ENCODE assay signal across 19 cellular contexts in genomic region chr13:59492030-59492636, GRCh38.
A peak's percentile ranks its signal among the peaks of the same experiment; 100 is the strongest.
DNase-seq lines count a peak whose midpoint lies in the region; ATAC-seq and TF ChIP-seq lines count a peak whose summit lies in the region.
"Had no signal": no experiment of that assay in that cellular context is flagged by ENCODE, and none has a peak within 500 bp of the region (broad histone marks: within the 10 kb centered on the region; RNA-seq: fewer than 3 reads in every experiment).

No MANE protein-coding gene starts in this region.

- no peaks in the 10 kb centered on the region for H3K36me3 ChIP-seq in CD8-positive, alpha-beta T cell (ENCODE audit: insufficient read depth, low read length)
- H3K36me3 ChIP-seq: SJSA1 had no signal

- ATAC-seq in WTC11: peak; percentile 14
- no peak for ATAC-seq in activated naive CD8-positive, alpha-beta T cell treated with anti-CD3 and anti-CD28 coated beads, Interleukin-2, amount 50 U/mL, for 24 hours
- no peak for ATAC-seq in HG03175 (IDR thresholded peaks at IDR 0.05; ENCODE audit: unreplicated experiment)
- no peak for ATAC-seq in CD8-positive, alpha-beta T cell
- ATAC-seq: GM12878, HCT116, Panc1 had no signal

- CTCF ChIA-PET in WTC11 (lab: Charles Lee): interaction anchor here (1.1 kb wide), 1 partner anchor 9 kb away, joined by 9 read pairs; no protein-coding TSS in a partner anchor
- CTCF ChIA-PET in CD8-positive, alpha-beta T cell (lab: Charles Lee): no interaction called here

- peaks cover 37% of the 10 kb centered on the region for H3K4me1 Mint-ChIP-seq in WTC11
- H3K4me1 Mint-ChIP-seq in nephron: peaks cover 48% of the 10 kb centered on the region
- no peaks in the 10 kb centered on the region for H3K4me1 Mint-ChIP-seq in activated naive CD8-positive, alpha-beta T cell treated with anti-CD3 and anti-CD28 coated beads, Interleukin-2, amount 50 U/mL, for 24 hours
- peaks cover 2% of the 10 kb centered on the region for H3K4me1 Mint-ChIP-seq in CD8-positive, alpha-beta T cell (ENCODE audit: low read depth)

- no peaks in the 10 kb centered on the region for H3K36me3 Mint-ChIP-seq in WTC11
- H3K36me3 Mint-ChIP-seq in nephron (ENCODE audit: low read depth): no peaks in the 10 kb centered on the region
- H3K36me3 Mint-ChIP-seq in activated naive CD8-positive, alpha-beta T cell treated with anti-CD3 and anti-CD28 coated beads, Interleukin-2, amount 50 U/mL, for 24 hours (ENCODE audit: low read depth): no peaks in the 10 kb centered on the region
- H3K36me3 Mint-ChIP-seq in CD8-positive, alpha-beta T cell: no peaks in the 10 kb centered on the region

- no peaks in the 10 kb centered on the region for H3K4me1 ChIP-seq in CD8-positive, alpha-beta T cell (ENCODE audit: insufficient read depth, low read length)
- H3K4me1 ChIP-seq: SJSA1 had no signal

- H3K27ac Mint-ChIP-seq in WTC11 (no peak overlapping the region), nephron (peak overlapping the region in 2 of 3 experiments; percentile 14 to 53)
- H3K27ac Mint-ChIP-seq in activated naive CD8-positive, alpha-beta T cell treated with anti-CD3 and anti-CD28 coated beads, Interleukin-2, amount 50 U/mL, for 24 hours: no peak overlapping the region
- no peak overlapping the region for H3K27ac Mint-ChIP-seq in CD8-positive, alpha-beta T cell
- H3K27ac Mint-ChIP-seq: CD4-positive, alpha-beta T cell had no signal

- H3K4me3 Mint-ChIP-seq in WTC11 (no peak overlapping the region), nephron (no peak overlapping the region)
- no peak overlapping the region for H3K4me3 Mint-ChIP-seq in activated naive CD8-positive, alpha-beta T cell treated with anti-CD3 and anti-CD28 coated beads, Interleukin-2, amount 50 U/mL, for 24 hours
- H3K4me3 Mint-ChIP-seq in CD8-positive, alpha-beta T cell: no peak overlapping the region
- H3K4me3 Mint-ChIP-seq: CD4-positive, alpha-beta T cell had no signal

- DNase-seq in EH (ENCODE audit: low read depth) (peak; percentile 77), WTC11 (ENCODE audit: low spot score) (no peak), foreskin fibroblast (peak; percentile 7 to 37)
- DNase-seq in activated naive CD8-positive, alpha-beta T cell treated with anti-CD3 and anti-CD28 coated beads, Interleukin-2, amount 50 U/mL, for 24 hours: no peak
- DNase-seq in CD8-positive, alpha-beta T cell: no peak
- DNase-seq: CD4-positive, alpha-beta T cell; DMS153; GOT3; NCI-H1048; NCI-H1436; NCI-H2029; NCI-H526 had no signal

- H3K27me3 Mint-ChIP-seq in WTC11 (ENCODE audit: low read depth) (peaks cover 9% of the 10 kb centered on the region; the same call in 1 of the 2 replicates), nephron (ENCODE audit: low read depth) (no peaks in the 10 kb centered on the region)
- H3K27me3 Mint-ChIP-seq in activated naive CD8-positive, alpha-beta T cell treated with anti-CD3 and anti-CD28 coated beads, Interleukin-2, amount 50 U/mL, for 24 hours: peaks cover 1% of the 10 kb centered on the region
- peaks cover 4% of the 10 kb centered on the region for H3K27me3 Mint-ChIP-seq in CD8-positive, alpha-beta T cell (ENCODE audit: low read depth)

- intact Hi-C loops in CD8-positive, alpha-beta T cell (cut with DNase I, micrococcal nuclease): no loop called here

- POLR2A ChIA-PET in WTC11 (lab: Charles Lee): interaction anchor here (0.6 kb wide), 1 partner anchor 654 kb away, joined by 3 read pairs; no protein-coding TSS in a partner anchor
- POLR2A ChIA-PET in CD8-positive, alpha-beta T cell (lab: Charles Lee): no interaction called here

- no peak for TF ChIP-seq CTCF in WTC11 (IDR thresholded peaks at IDR 0.05)
- TF ChIP-seq CTCF in foreskin fibroblast (IDR thresholded peaks at IDR 0.05; ENCODE audit: low read depth, low read length): no peak
- no peak for TF ChIP-seq CTCF in nephron (IDR thresholded peaks at IDR 0.05; ENCODE audit: unreplicated experiment in 3 of 3)
- no peak for TF ChIP-seq CTCF in CD8-positive, alpha-beta T cell (IDR thresholded peaks at IDR 0.05)

- H3K27ac ChIP-seq in CD8-positive, alpha-beta T cell (ENCODE audit: low read depth, low read length): no peak overlapping the region
- H3K27ac ChIP-seq: KMS-11, SJSA1 had no signal

- no peaks in the 10 kb centered on the region for H3K27me3 ChIP-seq in CD8-positive, alpha-beta T cell (ENCODE audit: insufficient read depth, low read length)
- H3K27me3 ChIP-seq: SJSA1 had no signal

- no peak overlapping the region for H3K4me3 ChIP-seq in foreskin fibroblast (ENCODE audit: low read depth in 1 of 2, low read length in 2 of 2)
- no peak overlapping the region for H3K4me3 ChIP-seq in CD8-positive, alpha-beta T cell (ENCODE audit: low read depth, low read length)
- H3K4me3 ChIP-seq: GM12878, SJSA1 had no signal

- no peaks in the 10 kb centered on the region for H3K9me3 ChIP-seq in CD8-positive, alpha-beta T cell (ENCODE audit: low read length)
- H3K9me3 ChIP-seq: SJSA1 had no signal

- H3K9me3 Mint-ChIP-seq in WTC11: peaks cover 3% of the 10 kb centered on the region
- H3K9me3 Mint-ChIP-seq in nephron: no peaks in the 10 kb centered on the region
- no peaks in the 10 kb centered on the region for H3K9me3 Mint-ChIP-seq in activated naive CD8-positive, alpha-beta T cell treated with anti-CD3 and anti-CD28 coated beads, Interleukin-2, amount 50 U/mL, for 24 hours
- no peaks in the 10 kb centered on the region for H3K9me3 Mint-ChIP-seq in CD8-positive, alpha-beta T cell
- H3K9me3 Mint-ChIP-seq: CD4-positive, alpha-beta T cell had no signal

TF ChIP-seq in WTC11, 78 proteins besides CTCF, POLR2A, EP300 and RAD21:
- TF ChIP-seq ZBTB43 (CRISPR knock-in tag; IDR thresholded peaks at IDR 0.05) (no peak), CBFB (CRISPR knock-in tag; IDR thresholded peaks at IDR 0.05; ENCODE audit: low read depth) (no peak), ETV6 (CRISPR knock-in tag; IDR thresholded peaks at IDR 0.05) (no peak), NR1H2 (CRISPR knock-in tag; IDR thresholded peaks at IDR 0.05) (no peak), NR2C2 (CRISPR knock-in tag; IDR thresholded peaks at IDR 0.05) (no peak), GRHL2 (CRISPR knock-in tag; IDR thresholded peaks at IDR 0.05; ENCODE audit: insufficient replicate concordance, severe bottlenecking) (no peak)
- TF ChIP-seq, protein P1, sequence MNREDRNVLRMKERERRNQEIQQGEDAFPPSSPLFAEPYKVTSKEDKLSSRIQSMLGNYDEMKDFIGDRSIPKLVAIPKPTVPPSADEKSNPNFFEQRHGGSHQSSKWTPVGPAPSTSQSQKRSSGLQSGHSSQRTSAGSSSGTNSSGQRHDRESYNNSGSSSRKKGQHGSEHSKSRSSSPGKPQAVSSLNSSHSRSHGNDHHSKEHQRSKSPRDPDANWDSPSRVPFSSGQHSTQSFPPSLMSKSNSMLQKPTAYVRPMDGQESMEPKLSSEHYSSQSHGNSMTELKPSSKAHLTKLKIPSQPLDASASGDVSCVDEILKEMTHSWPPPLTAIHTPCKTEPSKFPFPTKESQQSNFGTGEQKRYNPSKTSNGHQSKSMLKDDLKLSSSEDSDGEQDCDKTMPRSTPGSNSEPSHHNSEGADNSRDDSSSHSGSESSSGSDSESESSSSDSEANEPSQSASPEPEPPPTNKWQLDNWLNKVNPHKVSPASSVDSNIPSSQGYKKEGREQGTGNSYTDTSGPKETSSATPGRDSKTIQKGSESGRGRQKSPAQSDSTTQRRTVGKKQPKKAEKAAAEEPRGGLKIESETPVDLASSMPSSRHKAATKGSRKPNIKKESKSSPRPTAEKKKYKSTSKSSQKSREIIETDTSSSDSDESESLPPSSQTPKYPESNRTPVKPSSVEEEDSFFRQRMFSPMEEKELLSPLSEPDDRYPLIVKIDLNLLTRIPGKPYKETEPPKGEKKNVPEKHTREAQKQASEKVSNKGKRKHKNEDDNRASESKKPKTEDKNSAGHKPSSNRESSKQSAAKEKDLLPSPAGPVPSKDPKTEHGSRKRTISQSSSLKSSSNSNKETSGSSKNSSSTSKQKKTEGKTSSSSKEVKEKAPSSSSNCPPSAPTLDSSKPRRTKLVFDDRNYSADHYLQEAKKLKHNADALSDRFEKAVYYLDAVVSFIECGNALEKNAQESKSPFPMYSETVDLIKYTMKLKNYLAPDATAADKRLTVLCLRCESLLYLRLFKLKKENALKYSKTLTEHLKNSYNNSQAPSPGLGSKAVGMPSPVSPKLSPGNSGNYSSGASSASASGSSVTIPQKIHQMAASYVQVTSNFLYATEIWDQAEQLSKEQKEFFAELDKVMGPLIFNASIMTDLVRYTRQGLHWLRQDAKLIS (CRISPR knock-in tag; IDR thresholded peaks at IDR 0.05; ENCODE audit: borderline replicate concordance): no peak
- TF ChIP-seq, protein P2, sequence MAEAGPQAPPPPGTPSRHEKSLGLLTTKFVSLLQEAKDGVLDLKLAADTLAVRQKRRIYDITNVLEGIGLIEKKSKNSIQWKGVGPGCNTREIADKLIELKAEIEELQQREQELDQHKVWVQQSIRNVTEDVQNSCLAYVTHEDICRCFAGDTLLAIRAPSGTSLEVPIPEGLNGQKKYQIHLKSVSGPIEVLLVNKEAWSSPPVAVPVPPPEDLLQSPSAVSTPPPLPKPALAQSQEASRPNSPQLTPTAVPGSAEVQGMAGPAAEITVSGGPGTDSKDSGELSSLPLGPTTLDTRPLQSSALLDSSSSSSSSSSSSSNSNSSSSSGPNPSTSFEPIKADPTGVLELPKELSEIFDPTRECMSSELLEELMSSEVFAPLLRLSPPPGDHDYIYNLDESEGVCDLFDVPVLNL (CRISPR knock-in tag; IDR thresholded peaks at IDR 0.05; ENCODE audit: borderline replicate concordance, low read depth): no peak

Comparison
In these comparisons a context has a peak if more than half of its experiments do, and no peak if none do; other contexts are left out.
1. DNase-seq: peak in EH (single experiment) and foreskin fibroblast (2 of 2); none in WTC11 (single experiment), activated naive CD8-positive, alpha-beta T cell treated with anti-CD3 and anti-CD28 coated beads, Interleukin-2, amount 50 U/mL, for 24 hours (single experiment) and CD8-positive, alpha-beta T cell (0 of 7).
2. H3K27ac Mint-ChIP-seq: peak in nephron (2 of 3); none in WTC11 (single experiment), activated naive CD8-positive, alpha-beta T cell treated with anti-CD3 and anti-CD28 coated beads, Interleukin-2, amount 50 U/mL, for 24 hours (single experiment) and CD8-positive, alpha-beta T cell (single experiment).